Comparison of ENCODE assay signal across 11 cellular contexts in the genomic region with DNA sequence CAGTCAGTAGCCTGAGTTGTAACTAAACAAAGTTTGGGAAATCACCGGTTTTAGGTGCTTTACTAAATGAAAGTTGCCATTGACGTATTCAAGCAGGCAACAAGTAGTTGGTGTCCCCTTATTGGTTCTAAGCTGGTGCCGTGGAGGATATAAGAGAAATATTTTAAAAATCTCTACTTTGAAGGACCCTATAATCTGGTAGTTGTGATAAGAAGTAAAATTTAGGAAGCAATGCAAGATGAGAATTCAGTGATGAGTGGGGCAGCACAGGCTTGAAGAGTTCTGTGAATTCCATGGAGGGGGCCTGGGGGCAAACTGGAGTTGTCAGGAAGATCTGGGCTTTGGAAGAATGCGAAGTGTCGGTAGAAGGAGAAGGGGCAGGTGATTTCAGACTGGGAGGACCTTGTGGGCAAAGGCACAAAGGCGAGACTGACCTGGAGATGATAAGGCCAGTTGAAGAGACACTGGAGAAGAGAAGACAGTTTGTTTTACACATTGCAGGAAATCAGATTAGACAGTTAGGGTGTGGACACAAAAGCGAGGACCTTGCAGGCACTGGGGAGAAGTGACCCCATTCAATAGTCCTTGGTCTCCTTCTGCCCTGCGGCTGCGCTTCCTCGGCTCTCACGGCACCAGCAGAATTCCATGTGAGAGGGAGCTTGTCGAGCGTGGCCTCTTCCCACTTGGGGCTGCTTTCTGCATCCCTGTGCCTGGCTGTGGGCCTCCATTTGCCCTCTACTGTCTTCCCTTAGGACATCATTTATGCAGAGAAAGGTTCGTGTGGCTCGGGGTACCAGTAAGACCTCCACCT. TPM values are rescaled to one million over a fixed set of nuclear protein-coding genes. Genes with fewer than 3 reads are reported as not detected.
DNase-seq lines count a peak whose midpoint lies in the region; ATAC-seq and FAIRE-seq lines count a peak whose summit lies in the region.
"Had no signal": no experiment of that assay in that cellular context is flagged by ENCODE, and none has a peak within 500 bp of the region (broad histone marks: within the 10 kb centered on the region; RNA-seq: fewer than 3 reads in every experiment).

No MANE protein-coding gene starts in this region.

- peak overlapping the region; percentile 85 for H3K4me3 Mint-ChIP-seq in activated naive CD4-positive, alpha-beta T cell treated with anti-CD3 and anti-CD28 coated beads for 36 hours

- intact Hi-C loops in activated naive CD4-positive, alpha-beta T cell treated with anti-CD3 and anti-CD28 coated beads for 36 hours (cut with micrococcal nuclease), result loop anchor here (1.0 kb wide), 1 partner anchor 221 kb away; the partner anchor contains the start of gene PDS5A

- peak overlapping the region; percentile 80; the same call in 1 of the 2 replicates for H3K9ac ChIP-seq in iPS-20b (ENCODE audit: low read depth, low read length)

- WGBS in thymus, result 7% methylated on average over 15 of the region's 15 CpGs

- H3K9me3 ChIP-seq in iPS-20b (ENCODE audit: insufficient read depth, low read depth, low read length) (no peaks in the 10 kb centered on the region), thymus (ENCODE audit: control insufficient read depth) (no peaks in the 10 kb centered on the region)

- CTCF ChIA-PET in activated naive CD4-positive, alpha-beta T cell treated with anti-CD3 and anti-CD28 coated beads for 36 hours (lab: Charles Lee), result interaction anchor here (1.2 to 4.8 kb wide), 4 partner anchors 9 to 119 kb away, joined by 4 to 18 read pairs (median 6); no protein-coding TSS in a partner anchor

- H3K4me1 ChIP-seq in iPS-20b (ENCODE audit: insufficient read depth, low read length) (peaks cover 39% of the 10 kb centered on the region; the same call in 1 of the 2 replicates), thymus (ENCODE audit: control insufficient read depth, insufficient read depth, low read length) (peaks cover 15% of the 10 kb centered on the region)

- no peak overlapping the region for H3K27ac ChIP-seq in iPS-20b (ENCODE audit: low read length)
- H3K27ac ChIP-seq in thymus (ENCODE audit: low read depth), result peak overlapping the region; percentile 97

- H3K36me3 ChIP-seq in iPS-20b (ENCODE audit: insufficient read depth, low read depth, low read length), result no peaks in the 10 kb centered on the region
- H3K36me3 ChIP-seq in thymus (ENCODE audit: control insufficient read depth, insufficient read depth), result peaks cover under 1% of the 10 kb centered on the region

- no peak for DNase-seq in activated naive CD4-positive, alpha-beta T cell treated with anti-CD3 and anti-CD28 coated beads for 36 hours
- DNase-seq in activated naive CD4-positive, alpha-beta T cell (lab: John Stamatoyannopoulos, UW), result no peak
- DNase-seq in AML-193 (lab: John Stamatoyannopoulos, UW) (no peak), ACHN (no peak)
- DNase-seq: NCI-H1092, occipital lobe, SHP77 treated with DMSO at 0.1 percent for 48 hours had no signal

- H3K4me1 Mint-ChIP-seq in activated naive CD4-positive, alpha-beta T cell treated with anti-CD3 and anti-CD28 coated beads for 36 hours (ENCODE audit: low read depth), result peaks cover 29% of the 10 kb centered on the region

- no peak for ATAC-seq in GM19463 (IDR thresholded peaks at IDR 0.05; ENCODE audit: unreplicated experiment)

- H3K9me3 Mint-ChIP-seq in activated naive CD4-positive, alpha-beta T cell treated with anti-CD3 and anti-CD28 coated beads for 36 hours, result no peaks in the 10 kb centered on the region

- peak overlapping the region; percentile 68; the same call in 1 of the 2 replicates for H3K4me3 ChIP-seq in iPS-20b (ENCODE audit: low read length)
- H3K4me3 ChIP-seq in thymus (ENCODE audit: low read length), result peak overlapping the region; percentile 92

- H3K27ac Mint-ChIP-seq in activated naive CD4-positive, alpha-beta T cell treated with anti-CD3 and anti-CD28 coated beads for 36 hours, result peak overlapping the region; percentile 98

- in situ Hi-C loops in ACHN (cut with HindIII; ENCODE audit: low pct_ligation_motif_present, low pct_unique_long_range_greater_than_20kb, low sequenced_read_pairs), result no loop called here

- H3K27me3 Mint-ChIP-seq in activated naive CD4-positive, alpha-beta T cell treated with anti-CD3 and anti-CD28 coated beads for 36 hours (ENCODE audit: low read depth), result no peaks in the 10 kb centered on the region

- peak; percentile 50 for FAIRE-seq in TTC549 (lab: Jason Lieb, UNC)

- peaks cover 50% of the 10 kb centered on the region for H3K36me3 Mint-ChIP-seq in activated naive CD4-positive, alpha-beta T cell treated with anti-CD3 and anti-CD28 coated beads for 36 hours (ENCODE audit: low read depth)

- H3K27me3 ChIP-seq in iPS-20b (ENCODE audit: insufficient read depth, low read length), result no peaks in the 10 kb centered on the region
- no peaks in the 10 kb centered on the region for H3K27me3 ChIP-seq in thymus (ENCODE audit: control insufficient read depth, insufficient read depth)

RNA-seq across cellular contexts. Expression of gene RHOH, which starts 1.3 kb away (rescaled TPM):
- total RNA-seq in activated naive CD4-positive, alpha-beta T cell treated with anti-CD3 and anti-CD28 coated beads for 36 hours, result 10 to 100 TPM; 87.5 to 92.7 TPM
- 71.2 TPM for polyA plus RNA-seq in thymus
